ENCODE assay signal across 32 cellular contexts in the genomic region with DNA sequence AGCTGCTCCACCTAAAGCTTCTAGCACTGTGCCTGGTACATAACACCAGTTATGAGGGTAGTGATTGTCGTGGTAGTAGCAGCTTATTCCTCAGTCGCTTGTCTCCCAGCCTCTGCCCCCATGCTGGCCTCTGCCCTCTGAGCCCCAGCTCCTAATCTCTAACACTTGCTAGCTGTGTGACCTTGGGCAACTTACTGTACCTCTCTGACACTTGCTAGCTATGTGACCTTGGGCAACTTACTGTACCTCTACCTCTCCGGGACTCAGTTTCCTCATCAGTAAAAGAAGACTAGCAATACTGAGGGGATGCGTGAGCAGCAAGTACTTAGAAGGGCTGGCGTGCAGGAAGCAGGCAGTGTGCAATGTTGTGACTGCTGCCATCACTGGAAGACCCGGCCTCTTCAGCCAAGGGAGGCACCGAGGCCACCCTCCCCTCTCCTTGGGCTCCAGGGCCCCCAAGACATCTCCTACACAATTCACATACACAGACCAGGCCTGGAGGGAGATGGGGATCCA. TPM values are rescaled to one million over a fixed set of nuclear protein-coding genes. Genes with fewer than 3 reads are reported as not detected.
"Had no signal": no experiment of that assay in that cellular context is flagged by ENCODE, and none has a peak within 500 bp of the region (broad histone marks: within the 10 kb centered on the region; RNA-seq: fewer than 3 reads in every experiment).

No MANE protein-coding gene starts in this region.

- FAIRE-seq: colon had no signal

- ATAC-seq: activated T-helper 17 cell treated with anti-CD3 and anti-CD28 coated beads, Interleukin-2, amount 50 U/mL, for 72 hours; body of pancreas; left ventricle myocardium superior; stimulated activated memory B cell treated with anti-CD40 and anti-IgM and Interleukin-4, amounts not matched to agents 10 μg/mL and 1 μg/mL and 100 μg/mL, for 72 hours; stimulated activated naive CD8-positive, alpha-beta T cell treated with anti-CD3 and anti-CD28 coated beads, Interleukin-15, amount 100 ng/mL, for 72 hours; WTC11 had no signal

- H3K36me3 ChIP-seq: vagina had no signal

- H3K4me1 ChIP-seq: body of pancreas had no signal

- H3K4me3 ChIP-seq: body of pancreas, esophagus squamous epithelium, hepatocyte, smooth muscle cell, vagina had no signal

- H3K27me3 ChIP-seq: body of pancreas, hepatocyte, vagina had no signal

- DNase-seq: activated CD4-positive, alpha-beta memory T cell treated with anti-CD3 and anti-CD28 coated beads, Interleukin-2, amount 10 ng/mL, durations not matched to agents 7 days and 5 days; activated CD4-positive, alpha-beta T cell treated with anti-CD3 and anti-CD28 coated beads for 1 hour; activated CD4-positive, alpha-beta T cell treated with anti-CD3 and anti-CD28 coated beads, Interleukin-2, amount 10 ng/mL, durations not matched to agents 7 days and 5 days; activated CD8-positive, alpha-beta memory T cell treated with anti-CD3 and anti-CD28 coated beads, Interleukin-2, amount 50 U/mL, for 48 hours; activated gamma-delta T cell treated with Interleukin-2 at 50 U/mL for 16 hours; activated naive CD4-positive, alpha-beta T cell treated with anti-CD3 and anti-CD28 coated beads, Interleukin-2, amount 50 U/mL, for 16 hours; activated T-cell treated with anti-CD3 and anti-CD28 coated beads, Interleukin-2, amount 50 U/mL, for 24 hours; amniotic stem cell; body of pancreas; dermis blood vessel endothelial cell; effector CD4-positive, alpha-beta T cell; esophagus squamous epithelium; foreskin melanocyte; islet precursor cell; left ventricle myocardium superior; mammary epithelial cell; naive B cell; occipital lobe; stimulated activated CD4-positive, alpha-beta T cell treated with anti-CD3 and anti-CD28 coated beads, Interleukin-1b, Interleukin-23, amount 100 ng/mL, for 48 hours; stimulated activated CD4-positive, alpha-beta T cell treated with anti-CD3 and anti-CD28 coated beads, Interleukin-4, amount 100 ng/mL, for 4 hours; stimulated activated CD8-positive, alpha-beta memory T cell treated with anti-CD3 and anti-CD28 coated beads, Interleukin-4, amount 100 ng/mL, for 48 hours; stimulated activated naive CD8-positive, alpha-beta T cell treated with anti-CD3 and anti-CD28 coated beads, Interleukin-15, amount 100 ng/mL, for 72 hours; substantia nigra; T-helper 2 cell had no signal

- H3K27ac ChIP-seq: body of pancreas, epithelial cell of prostate, esophagus squamous epithelium, hepatocyte, vagina had no signal

- H3K9me3 ChIP-seq: body of pancreas, esophagus squamous epithelium, vagina had no signal

RNA-seq across cellular contexts. Expression of gene MDFI, which starts 9.9 kb away (rescaled TPM):
- total RNA-seq: activated CD4-positive, alpha-beta memory T cell treated with anti-CD3 and anti-CD28 coated beads, Interleukin-2, amount 10 ng/mL, durations not matched to agents 7 days and 5 days; activated CD4-positive, alpha-beta T cell treated with anti-CD3 and anti-CD28 coated beads, Interleukin-2, amount 10 ng/mL, durations not matched to agents 7 days and 5 days; activated T-helper 17 cell treated with anti-CD3 and anti-CD28 coated beads, Interleukin-2, amount 50 U/mL, for 72 hours had no signal
